Comparison of ENCODE assay signal across 19 cellular contexts in the genomic region with DNA sequence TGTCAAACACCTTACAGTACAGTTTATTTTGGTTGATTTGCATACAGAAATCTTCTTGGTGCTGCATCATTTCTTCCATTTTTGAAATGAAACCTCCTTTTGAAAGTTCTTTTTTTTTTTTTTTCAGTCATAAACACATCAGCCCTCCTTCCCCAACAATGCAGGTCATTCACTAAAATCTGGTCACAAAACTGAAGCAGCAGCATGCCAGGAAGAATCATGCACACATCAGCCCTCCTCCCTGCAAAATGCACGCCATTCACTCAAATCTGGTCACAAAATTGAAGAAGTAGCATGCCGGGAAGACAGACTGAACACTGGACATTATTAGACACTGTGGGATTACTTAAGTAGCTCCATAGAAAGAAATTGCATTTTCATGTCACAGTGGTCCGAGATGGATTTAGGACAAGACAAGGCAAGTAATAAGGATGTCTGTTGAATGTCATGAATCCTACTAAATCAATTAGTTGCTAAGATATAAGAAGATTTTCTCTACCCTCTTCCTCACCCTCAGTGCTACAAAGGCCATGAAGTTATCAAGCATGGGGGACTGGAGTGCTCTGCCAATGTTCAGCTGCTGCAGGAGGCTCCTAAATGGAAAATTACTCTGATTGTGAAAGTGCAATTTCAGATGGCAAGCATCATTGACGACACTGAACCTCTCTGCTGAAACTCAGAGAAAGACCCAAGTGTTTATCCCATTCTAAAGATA.
DNase-seq lines count a peak whose midpoint lies in the region; ATAC-seq and TF ChIP-seq lines count a peak whose summit lies in the region.
"Had no signal": no experiment of that assay in that cellular context is flagged by ENCODE, and none has a peak within 500 bp of the region (broad histone marks: within the 10 kb centered on the region; RNA-seq: fewer than 3 reads in every experiment).

No MANE protein-coding gene starts in this region.

- no peak overlapping the region for H3K4me2 ChIP-seq in osteoblast (ENCODE audit: insufficient read depth, low read length)
- H3K4me2 ChIP-seq: A549 had no signal

- peak; percentile 39 for DNase-seq in NCI-H1105 (lab: John Stamatoyannopoulos, UW)
- peak; percentile 36 for DNase-seq in NCI-H82 treated with DMSO at 0.1 percent for 48 hours (lab: John Stamatoyannopoulos, UW; ENCODE audit: unreplicated experiment)
- peak; percentile 89 for DNase-seq in foreskin melanocyte
- peak; percentile 34 for DNase-seq in osteoblast (ENCODE audit: insufficient read length, low spot score, missing footprints)
- DNase-seq in activated CD4-positive, alpha-beta T cell treated with anti-CD3 and anti-CD28 coated beads, Interleukin-2, amount 10 ng/mL, durations not matched to agents 7 days and 5 days, result no peak
- no peak for DNase-seq in activated CD8-positive, alpha-beta T cell treated with anti-CD3 and anti-CD28 coated beads, Interleukin-2, amount 10 ng/mL, durations not matched to agents 7 days and 5 days
- no peak for DNase-seq in inferior parietal cortex (ENCODE audit: extremely low spot score)
- no peak for DNase-seq in NCI-H187 treated with DMSO at 0.1 percent for 48 hours (lab: John Stamatoyannopoulos, UW)
- DNase-seq: Caco-2, DMS153, KBM-7, MV-4-11, NCI-H1436, NCI-H2029 treated with DMSO at 0.1 percent for 48 hours, NCI-H345, NCI-H526 treated with DMSO at 0.1 percent for 48 hours had no signal

- no peak overlapping the region for H3K27ac Mint-ChIP-seq in activated CD4-positive, alpha-beta T cell treated with anti-CD3 and anti-CD28 coated beads, Interleukin-2, amount 10 ng/mL, durations not matched to agents 7 days and 5 days
- H3K27ac Mint-ChIP-seq in activated CD8-positive, alpha-beta T cell treated with anti-CD3 and anti-CD28 coated beads, Interleukin-2, amount 10 ng/mL, durations not matched to agents 7 days and 5 days, result no peak overlapping the region
- H3K27ac Mint-ChIP-seq: CD14-positive monocyte had no signal

- CTCF ChIA-PET in activated CD4-positive, alpha-beta T cell treated with anti-CD3 and anti-CD28 coated beads, Interleukin-2, amount 10 ng/mL, durations not matched to agents 7 days and 5 days (lab: Charles Lee), result no interaction called here
- CTCF ChIA-PET in activated CD8-positive, alpha-beta T cell treated with anti-CD3 and anti-CD28 coated beads, Interleukin-2, amount 10 ng/mL, durations not matched to agents 7 days and 5 days (lab: Charles Lee), result no interaction called here

- H3K79me2 ChIP-seq in osteoblast (ENCODE audit: insufficient read depth, low read length), result no peaks in the 10 kb centered on the region

- no peaks in the 10 kb centered on the region for H3K27me3 ChIP-seq in osteoblast (ENCODE audit: insufficient read depth, low read length)

- H3K36me3 ChIP-seq in osteoblast (ENCODE audit: insufficient read depth, low read length), result no peaks in the 10 kb centered on the region

- H3K4me1 Mint-ChIP-seq in activated CD4-positive, alpha-beta T cell treated with anti-CD3 and anti-CD28 coated beads, Interleukin-2, amount 10 ng/mL, durations not matched to agents 7 days and 5 days, result no peaks in the 10 kb centered on the region
- H3K4me1 Mint-ChIP-seq in activated CD8-positive, alpha-beta T cell treated with anti-CD3 and anti-CD28 coated beads, Interleukin-2, amount 10 ng/mL, durations not matched to agents 7 days and 5 days (ENCODE audit: low read depth), result no peaks in the 10 kb centered on the region
- H3K4me1 Mint-ChIP-seq: CD14-positive monocyte had no signal

- ATAC-seq in activated CD8-positive, alpha-beta T cell treated with anti-CD3 and anti-CD28 coated beads, Interleukin-2, amount 10 ng/mL, durations not matched to agents 7 days and 5 days, result no peak
- ATAC-seq: A549, Right ventricle myocardium inferior had no signal

- no peaks in the 10 kb centered on the region for H3K9me3 Mint-ChIP-seq in activated CD4-positive, alpha-beta T cell treated with anti-CD3 and anti-CD28 coated beads, Interleukin-2, amount 10 ng/mL, durations not matched to agents 7 days and 5 days
- H3K9me3 Mint-ChIP-seq in activated CD8-positive, alpha-beta T cell treated with anti-CD3 and anti-CD28 coated beads, Interleukin-2, amount 10 ng/mL, durations not matched to agents 7 days and 5 days (ENCODE audit: insufficient read depth), result no peaks in the 10 kb centered on the region

- H3K27ac ChIP-seq in osteoblast (ENCODE audit: low read depth, low read length), result no peak overlapping the region
- H3K27ac ChIP-seq: A549 had no signal

- H2AFZ ChIP-seq in osteoblast (ENCODE audit: low read length), result no peak overlapping the region

- H3K27me3 Mint-ChIP-seq in activated CD4-positive, alpha-beta T cell treated with anti-CD3 and anti-CD28 coated beads, Interleukin-2, amount 10 ng/mL, durations not matched to agents 7 days and 5 days, result no peaks in the 10 kb centered on the region
- H3K27me3 Mint-ChIP-seq in activated CD8-positive, alpha-beta T cell treated with anti-CD3 and anti-CD28 coated beads, Interleukin-2, amount 10 ng/mL, durations not matched to agents 7 days and 5 days (ENCODE audit: low read depth), result no peaks in the 10 kb centered on the region

- POLR2A ChIA-PET in activated CD4-positive, alpha-beta T cell treated with anti-CD3 and anti-CD28 coated beads, Interleukin-2, amount 10 ng/mL, durations not matched to agents 7 days and 5 days (lab: Charles Lee), result no interaction called here
- POLR2A ChIA-PET in activated CD8-positive, alpha-beta T cell treated with anti-CD3 and anti-CD28 coated beads, Interleukin-2, amount 10 ng/mL, durations not matched to agents 7 days and 5 days (lab: Charles Lee), result no interaction called here

- H3K4me3 Mint-ChIP-seq in activated CD4-positive, alpha-beta T cell treated with anti-CD3 and anti-CD28 coated beads, Interleukin-2, amount 10 ng/mL, durations not matched to agents 7 days and 5 days, result no peak overlapping the region
- H3K4me3 Mint-ChIP-seq in activated CD8-positive, alpha-beta T cell treated with anti-CD3 and anti-CD28 coated beads, Interleukin-2, amount 10 ng/mL, durations not matched to agents 7 days and 5 days, result no peak overlapping the region
- H3K4me3 Mint-ChIP-seq: CD14-positive monocyte had no signal

- H4K20me1 ChIP-seq in osteoblast (ENCODE audit: insufficient read depth, low read length), result no peaks in the 10 kb centered on the region

- no peaks in the 10 kb centered on the region for H3K4me1 ChIP-seq in osteoblast (ENCODE audit: insufficient read depth, low read length)
- H3K4me1 ChIP-seq: A549 had no signal

- H3K4me3 ChIP-seq in osteoblast (ENCODE audit: insufficient read depth, low read length), result no peak overlapping the region
- H3K4me3 ChIP-seq: A549 had no signal

- H3K9me3 ChIP-seq in osteoblast (ENCODE audit: low read depth, low read length), result no peaks in the 10 kb centered on the region
- H3K9me3 ChIP-seq: A549, Caco-2 had no signal

- H3K36me3 Mint-ChIP-seq in activated CD4-positive, alpha-beta T cell treated with anti-CD3 and anti-CD28 coated beads, Interleukin-2, amount 10 ng/mL, durations not matched to agents 7 days and 5 days (ENCODE audit: low read depth), result no peaks in the 10 kb centered on the region
- no peaks in the 10 kb centered on the region for H3K36me3 Mint-ChIP-seq in activated CD8-positive, alpha-beta T cell treated with anti-CD3 and anti-CD28 coated beads, Interleukin-2, amount 10 ng/mL, durations not matched to agents 7 days and 5 days (ENCODE audit: low read depth)
- H3K36me3 Mint-ChIP-seq: CD14-positive monocyte had no signal

- TF ChIP-seq CTCF in osteoblast (IDR thresholded peaks at IDR 0.05; ENCODE audit: extremely low read depth, low read depth, low read length), result no peak

Comparison
In these comparisons a context has a peak if more than half of its experiments do, and no peak if none do; other contexts are left out.
1. DNase-seq: peak in NCI-H1105 (single experiment), NCI-H82 treated with DMSO at 0.1 percent for 48 hours (single experiment), foreskin melanocyte (single experiment) and osteoblast (single experiment); none in activated CD4-positive, alpha-beta T cell treated with anti-CD3 and anti-CD28 coated beads, Interleukin-2, amount 10 ng/mL, durations not matched to agents 7 days and 5 days (single experiment), activated CD8-positive, alpha-beta T cell treated with anti-CD3 and anti-CD28 coated beads, Interleukin-2, amount 10 ng/mL, durations not matched to agents 7 days and 5 days (single experiment), inferior parietal cortex (single experiment) and NCI-H187 treated with DMSO at 0.1 percent for 48 hours (single experiment).